Comparison of ENCODE assay signal across 16 cellular contexts in genomic region chr15:41903782-41904181, GRCh38. TPM values are rescaled to one million over a fixed set of nuclear protein-coding genes. Genes with fewer than 3 reads are reported as not detected.
DNase-seq lines count a peak whose midpoint lies in the region; ATAC-seq and TF ChIP-seq lines count a peak whose summit lies in the region.
"Had no signal": no experiment of that assay in that cellular context is flagged by ENCODE, and none has a peak within 500 bp of the region (broad histone marks: within the 10 kb centered on the region; RNA-seq: fewer than 3 reads in every experiment).

No MANE protein-coding gene starts in this region.

- H3K36me3 Mint-ChIP-seq in CD8-positive, alpha-beta T cell, result peaks cover 51% of the 10 kb centered on the region
- H3K36me3 Mint-ChIP-seq in effector memory CD8-positive, alpha-beta T cell (ENCODE audit: insufficient read depth), result peaks cover 45% of the 10 kb centered on the region

- H3K9me3 ChIP-seq in BLaER1 (peaks cover 20% of the 10 kb centered on the region), ovary (no peaks in the 10 kb centered on the region)
- H3K9me3 ChIP-seq in CD8-positive, alpha-beta T cell (ENCODE audit: low read length), result no peaks in the 10 kb centered on the region
- H3K9me3 ChIP-seq: A549, SJSA1 had no signal

- CTCF ChIA-PET in CD8-positive, alpha-beta T cell (lab: Charles Lee), result interaction anchor here (0.7 to 7.1 kb wide), 16 partner anchors 9 to 296 kb away, joined by 3 to 113 read pairs (median 6); partner anchors contain the start of genes MAPKBP1 and PLA2G4B

- WGBS in mesendoderm (ENCODE audit: extremely low coverage, insufficient coverage, low lambda C conversion rate), result no CpG with 5 or more reads among the region's 13 CpGs
- 91 to 98% (median 92%) methylated on average over 13 of the region's 13 CpGs for WGBS in ovary, 3 donors

- TF ChIP-seq POLR2A in ovary (IDR thresholded peaks at IDR 0.05), result no peak

- no peak overlapping the region for H4K8ac ChIP-seq in mesendoderm (ENCODE audit: low read depth, low read length)

- no peak for DNase-seq in CD8-positive, alpha-beta T cell
- DNase-seq in effector memory CD8-positive, alpha-beta T cell, result no peak
- peak; percentile 44 for DNase-seq in mesendoderm
- no peak for DNase-seq in ovary
- DNase-seq: NCI-H2029 treated with DMSO at 0.1 percent for 48 hours, NCI-H226 had no signal

- H3K27me3 Mint-ChIP-seq in CD8-positive, alpha-beta T cell (ENCODE audit: low read depth), result no peaks in the 10 kb centered on the region
- no peaks in the 10 kb centered on the region for H3K27me3 Mint-ChIP-seq in effector memory CD8-positive, alpha-beta T cell
- H3K27me3 Mint-ChIP-seq: B cell; CD4-positive, CD25-positive, alpha-beta regulatory T cell; IgD-negative memory B cell had no signal

- no peaks in the 10 kb centered on the region for H3K27me3 ChIP-seq in BLaER1
- H3K27me3 ChIP-seq in CD8-positive, alpha-beta T cell (ENCODE audit: insufficient read depth, low read length), result no peaks in the 10 kb centered on the region
- no peaks in the 10 kb centered on the region for H3K27me3 ChIP-seq in mesendoderm (ENCODE audit: insufficient read depth, low read length, poor library complexity)
- no peaks in the 10 kb centered on the region for H3K27me3 ChIP-seq in ovary
- H3K27me3 ChIP-seq: SJSA1 had no signal

- no peak overlapping the region for H2BK15ac ChIP-seq in mesendoderm (replicated peaks; ENCODE audit: low read depth)

- H2BK5ac ChIP-seq in mesendoderm (ENCODE audit: low read length), result no peak overlapping the region

- no peak overlapping the region for H3K18ac ChIP-seq in mesendoderm (ENCODE audit: low read length)

- no peaks in the 10 kb centered on the region for H3K79me2 ChIP-seq in mesendoderm (ENCODE audit: control insufficient read depth, insufficient read depth, low read length)

- H3K4me2 ChIP-seq in BLaER1, result peak overlapping the region; percentile 73
- H3K4me2 ChIP-seq in mesendoderm (ENCODE audit: low read length), result no peak overlapping the region
- H3K4me2 ChIP-seq: A549 had no signal

- no peak overlapping the region for H2BK120ac ChIP-seq in mesendoderm (ENCODE audit: low read depth, low read length)

- H3K27ac ChIP-seq in BLaER1, result 0 out of 2 replicates have a peak overlapping the region, but pooled peaks have one; percentile 3
- H3K27ac ChIP-seq in CD8-positive, alpha-beta T cell (ENCODE audit: low read depth, low read length), result no peak overlapping the region
- H3K27ac ChIP-seq in mesendoderm (ENCODE audit: low read depth, low read length), result no peak overlapping the region
- no peak overlapping the region for H3K27ac ChIP-seq in ovary
- H3K27ac ChIP-seq: A549, SJSA1 had no signal

- peaks cover 6% of the 10 kb centered on the region for H3K4me1 Mint-ChIP-seq in CD8-positive, alpha-beta T cell (ENCODE audit: low read depth)
- H3K4me1 Mint-ChIP-seq in effector memory CD8-positive, alpha-beta T cell (ENCODE audit: low read depth in 2 of 2), result peaks cover 6 to 8% of the 10 kb centered on the region in 2 donors

- no peak overlapping the region for H2AK5ac ChIP-seq in mesendoderm (ENCODE audit: low read length)

- H3K36me3 ChIP-seq in BLaER1, result peaks cover 36% of the 10 kb centered on the region
- no peaks in the 10 kb centered on the region for H3K36me3 ChIP-seq in CD8-positive, alpha-beta T cell (ENCODE audit: insufficient read depth, low read length)
- H3K36me3 ChIP-seq in mesendoderm (ENCODE audit: control insufficient read depth, insufficient read depth, low read length), result peaks cover 1% of the 10 kb centered on the region
- H3K36me3 ChIP-seq in ovary, result no peaks in the 10 kb centered on the region

- no peaks in the 10 kb centered on the region for H3K9me3 Mint-ChIP-seq in CD8-positive, alpha-beta T cell
- H3K9me3 Mint-ChIP-seq in effector memory CD8-positive, alpha-beta T cell, result no peaks in the 10 kb centered on the region
- H3K9me3 Mint-ChIP-seq: CD4-positive, CD25-positive, alpha-beta regulatory T cell had no signal

- no peaks in the 10 kb centered on the region for H3K79me1 ChIP-seq in mesendoderm (ENCODE audit: low read length)

- no peak for TF ChIP-seq CTCF in CD8-positive, alpha-beta T cell (IDR thresholded peaks at IDR 0.05)
- no peak for TF ChIP-seq CTCF in ovary (IDR thresholded peaks at IDR 0.05)

- peak overlapping the region; percentile 60 for H3K27ac Mint-ChIP-seq in CD8-positive, alpha-beta T cell
- peak overlapping the region; percentile 15 to 90 for H3K27ac Mint-ChIP-seq in effector memory CD8-positive, alpha-beta T cell

- intact Hi-C loops in CD8-positive, alpha-beta T cell (cut with DNase I, micrococcal nuclease), result loop anchor here (1.0 to 10.0 kb wide), 17 partner anchors 8 to 999 kb away; partner anchors contain the start of genes JMJD7 (in 1 of the 2), MAPKBP1 (in 1 of the 2), SPTBN5 (in 1 of the 2) and TYRO3 (in 1 of the 2)
- intact Hi-C loops in ovary (cut with DNase I), result loop anchor here in 2 of 4 donors (10.0 kb wide), 1 partner anchor 349 kb away; the partner anchor contains the start of gene TYRO3 (in 2 of the 2)

- H4K20me1 ChIP-seq in BLaER1, result peaks cover 7% of the 10 kb centered on the region; the same call in 1 of the 2 replicates

- POLR2A ChIA-PET in CD8-positive, alpha-beta T cell (lab: Charles Lee), result interaction anchor here (1.1 to 2.6 kb wide), 2 partner anchors 12 to 131 kb away, joined by 3 to 14 read pairs; partner anchors contain the start of gene MAPKBP1

- no peak overlapping the region for H3K4ac ChIP-seq in mesendoderm (ENCODE audit: low read depth, low read length)

- H3K56ac ChIP-seq in mesendoderm (ENCODE audit: low read length), result no peak overlapping the region

- H3K4me3 Mint-ChIP-seq in CD8-positive, alpha-beta T cell, result no peak overlapping the region
- H3K4me3 Mint-ChIP-seq in effector memory CD8-positive, alpha-beta T cell, result no peak overlapping the region
- H3K4me3 Mint-ChIP-seq: B cell; CD4-positive, CD25-positive, alpha-beta regulatory T cell; IgD-negative memory B cell had no signal

- H3K4me1 ChIP-seq in BLaER1 (peaks cover 64% of the 10 kb centered on the region), mesendoderm (ENCODE audit: control insufficient read depth, low read depth, low read length) (no peaks in the 10 kb centered on the region), ovary (ENCODE audit: insufficient read depth) (peaks cover 2% of the 10 kb centered on the region)
- peaks cover 3% of the 10 kb centered on the region for H3K4me1 ChIP-seq in CD8-positive, alpha-beta T cell (ENCODE audit: insufficient read depth, low read length)
- H3K4me1 ChIP-seq: SJSA1 had no signal

- no peak for TF ChIP-seq EP300 in ovary (IDR thresholded peaks at IDR 0.05)

- no peak for ATAC-seq in CD8-positive, alpha-beta T cell
- ATAC-seq in effector memory CD8-positive, alpha-beta T cell (replicated peaks), result no peak
- ATAC-seq in GM19023 (IDR thresholded peaks at IDR 0.05; ENCODE audit: unreplicated experiment), result no peak
- no peak for ATAC-seq in HG02571 (IDR thresholded peaks at IDR 0.05; ENCODE audit: unreplicated experiment)
- no peak for ATAC-seq in GM21447 (IDR thresholded peaks at IDR 0.05; ENCODE audit: unreplicated experiment)

- H3K9ac ChIP-seq in BLaER1 (peak overlapping the region; percentile 30; the same call in 1 of the 2 replicates), mesendoderm (ENCODE audit: low read length) (no peak overlapping the region)

- H3K23ac ChIP-seq in mesendoderm (ENCODE audit: low read length), result no peak overlapping the region

- H3K4me3 ChIP-seq in BLaER1, result no peak overlapping the region
- H3K4me3 ChIP-seq in CD8-positive, alpha-beta T cell (ENCODE audit: low read depth, low read length), result no peak overlapping the region
- H3K4me3 ChIP-seq in mesendoderm (ENCODE audit: low read length), result no peak overlapping the region
- no peak overlapping the region for H3K4me3 ChIP-seq in ovary
- H3K4me3 ChIP-seq: A549, SJSA1 had no signal

- H4K5ac ChIP-seq in mesendoderm (ENCODE audit: low read length), result no peak overlapping the region

RNA-seq across cellular contexts. Expression of gene SPTBN5, which starts 9.9 kb away (rescaled TPM):
- total RNA-seq in CD8-positive, alpha-beta T cell, result 1 to 10 TPM; 1.1 to 1.2 TPM
- polyA plus RNA-seq in mesendoderm (2013, experiment 1 of 2), result 0.13 TPM
- polyA plus RNA-seq in mesendoderm (2013, experiment 2 of 2), result 0.15 TPM
- total RNA-seq in ovary, result 1 to 10 TPM in 2 of 7 donors, under 1 TPM in 5; 0.30 to 1.5 (median 0.77) TPM
- under 1 TPM; 0.28 to 0.80 TPM for polyA plus RNA-seq in ovary
- total RNA-seq: H4 had no signal
- polyA plus RNA-seq: IgD-negative memory B cell had no signal
